Comparison of ENCODE assay signal across 2 cellular contexts in the genomic region with DNA sequence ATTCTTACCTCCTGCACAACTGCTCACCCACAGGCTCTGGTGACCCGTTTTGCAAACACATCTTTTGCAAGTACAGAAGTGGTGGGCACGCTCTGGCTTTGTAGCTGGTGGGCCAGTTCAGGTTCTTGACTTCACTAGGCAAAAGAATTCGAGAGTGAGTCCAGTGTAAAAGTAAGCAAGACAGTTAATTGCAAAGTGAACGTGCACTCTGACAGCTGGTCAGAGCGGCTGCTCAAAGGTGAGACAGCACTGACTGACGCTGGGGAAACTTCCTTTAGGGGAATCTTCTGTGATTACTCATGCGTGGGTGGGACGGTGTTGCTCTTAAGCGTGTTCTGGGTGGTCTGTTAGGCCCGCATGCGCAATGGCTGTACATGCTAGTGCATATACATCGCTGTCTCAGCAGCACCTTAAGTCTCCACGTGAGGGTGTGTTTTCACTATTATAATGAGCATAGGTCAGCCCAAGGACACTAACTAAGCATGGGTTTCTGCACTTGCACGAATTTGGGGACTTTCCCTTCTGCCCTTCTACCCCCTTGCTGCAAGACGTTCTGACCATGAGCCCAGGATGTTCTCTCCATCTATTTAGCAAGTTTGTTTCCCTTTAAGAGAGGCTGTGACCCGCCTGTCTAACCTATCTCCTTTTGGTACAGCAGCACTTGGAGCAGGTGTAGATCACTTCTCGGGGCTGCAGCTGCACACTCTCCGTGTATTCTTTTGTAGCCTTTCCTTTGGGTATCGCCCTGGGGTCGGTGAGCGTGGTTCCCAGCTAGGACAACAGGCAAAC.
TF ChIP-seq lines count a peak whose summit lies in the region.

No MANE protein-coding gene starts in this region.

TF ChIP-seq in GM23338, 12 proteins besides CTCF, POLR2A, EP300 and RAD21 (continued from another document):
- TF ChIP-seq, protein P1, sequence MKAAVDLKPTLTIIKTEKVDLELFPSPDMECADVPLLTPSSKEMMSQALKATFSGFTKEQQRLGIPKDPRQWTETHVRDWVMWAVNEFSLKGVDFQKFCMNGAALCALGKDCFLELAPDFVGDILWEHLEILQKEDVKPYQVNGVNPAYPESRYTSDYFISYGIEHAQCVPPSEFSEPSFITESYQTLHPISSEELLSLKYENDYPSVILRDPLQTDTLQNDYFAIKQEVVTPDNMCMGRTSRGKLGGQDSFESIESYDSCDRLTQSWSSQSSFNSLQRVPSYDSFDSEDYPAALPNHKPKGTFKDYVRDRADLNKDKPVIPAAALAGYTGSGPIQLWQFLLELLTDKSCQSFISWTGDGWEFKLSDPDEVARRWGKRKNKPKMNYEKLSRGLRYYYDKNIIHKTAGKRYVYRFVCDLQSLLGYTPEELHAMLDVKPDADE (IDR thresholded peaks at IDR 0.05) = no peak
- TF ChIP-seq ZNF331 (CRISPR knock-in tag; IDR thresholded peaks at IDR 0.05; ENCODE audit: low read depth) (no peak), CREB1 (CRISPR knock-in tag; IDR thresholded peaks at IDR 0.05; ENCODE audit: low read depth) (no peak)

TF ChIP-seq in WTC11, 78 proteins besides CTCF, POLR2A, EP300 and RAD21 (continued from another document):
- TF ChIP-seq ZNF671 (CRISPR knock-in tag; IDR thresholded peaks at IDR 0.05) (no peak), NFATC4 (CRISPR knock-in tag; IDR thresholded peaks at IDR 0.05) (no peak)
